ENCODE assay signal across 18 cellular contexts in the genomic region with DNA sequence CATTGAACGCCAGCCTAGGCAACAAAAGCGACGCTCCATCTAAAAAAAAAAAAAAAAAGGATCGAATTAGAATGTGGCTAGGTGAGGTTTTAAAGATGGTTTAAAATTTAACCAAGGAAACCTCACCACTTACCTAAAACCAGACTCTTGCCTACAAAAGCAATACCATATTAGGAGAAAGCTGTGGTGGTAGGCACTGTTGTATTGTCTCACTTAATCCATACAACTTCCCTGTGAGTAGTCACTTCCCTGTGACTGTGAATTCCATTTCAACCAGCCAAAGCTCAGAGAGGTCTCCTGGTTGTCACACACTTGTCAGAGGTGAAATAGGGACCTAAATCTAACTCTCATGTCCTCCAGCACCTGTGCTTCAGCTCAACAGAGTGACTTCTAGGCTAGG. TPM values are rescaled to one million over a fixed set of nuclear protein-coding genes. Genes with fewer than 3 reads are reported as not detected.
A peak's percentile ranks its signal among the peaks of the same experiment; 100 is the strongest.
DNase-seq lines count a peak whose midpoint lies in the region; ATAC-seq, FAIRE-seq and TF ChIP-seq lines count a peak whose summit lies in the region.
"Had no signal": no experiment of that assay in that cellular context is flagged by ENCODE, and none has a peak within 500 bp of the region (broad histone marks: within the 10 kb centered on the region; RNA-seq: fewer than 3 reads in every experiment).

No MANE protein-coding gene starts in this region.

- no peak for ATAC-seq in HG03196 (IDR thresholded peaks at IDR 0.05; ENCODE audit: unreplicated experiment)

- peak; percentile 40 for DNase-seq in DMS53 (lab: John Stamatoyannopoulos, UW)
- no peak for DNase-seq in DMS53 treated with DMSO at 0.1 percent for 48 hours (lab: John Stamatoyannopoulos, UW; ENCODE audit: unreplicated experiment)
- peak; percentile 37 for DNase-seq in kidney tubule cell (ENCODE audit: low spot score)
- peak; percentile 14 for DNase-seq in renal cortical epithelial cell (ENCODE audit: low read depth)
- no peak for DNase-seq in GM12891 (ENCODE audit: insufficient read length, low spot score)
- DNase-seq: CD4-positive, alpha-beta T cell; CD8-positive, alpha-beta memory T cell; DMS 273 treated with DMSO at 0.1 percent for 48 hours; DND-41; HFFc6 had no signal

- no peak for FAIRE-seq in GM12891 (lab: Jason Lieb, UNC)
- FAIRE-seq: A204.1, D721Med, G401.6, GM18507, H54 had no signal

- no peak for TF ChIP-seq POLR2A in GM12891 (IDR thresholded peaks at IDR 0.05; ENCODE audit: low read depth, low read length)

TF ChIP-seq in GM12891, 5 proteins besides CTCF, POLR2A, EP300 and RAD21:
- TF ChIP-seq POU2F2 (IDR thresholded peaks at IDR 0.05; ENCODE audit: low read depth, low read length) (no peak), SPI1 (IDR thresholded peaks at IDR 0.05; ENCODE audit: low read depth, low read length) (no peak), PAX5 (IDR thresholded peaks at IDR 0.05; ENCODE audit: insufficient read depth, low read length, severe bottlenecking) (no peak), TAF1 (IDR thresholded peaks at IDR 0.05; ENCODE audit: low read depth, low read length) (no peak), POLR2AphosphoS5 (IDR thresholded peaks at IDR 0.05; ENCODE audit: low read depth, low read length) (no peak)
TF ChIP-seq in GM12891: peak in this region for 0.

RNA-seq across cellular contexts. Expression of gene SHISA2, which starts 15.4 kb away (rescaled TPM):
- total RNA-seq in renal cortical epithelial cell = 68.7 and 266 TPM in 2 replicates
- not detected for polyA plus RNA-seq in GM12891 (2012; ENCODE audit: low read depth, missing spikeins)
- total RNA-seq: B cell, HFFc6 had no signal
- polyA plus RNA-seq: CD14-positive monocyte; CD8-positive, alpha-beta memory T cell had no signal

Comparison
In these comparisons a context has a peak if more than half of its experiments do, and no peak if none do; other contexts are left out.
1. DNase-seq: peak in DMS53 (single experiment), kidney tubule cell (single experiment) and renal cortical epithelial cell (single experiment); none in DMS53 treated with DMSO at 0.1 percent for 48 hours (single experiment) and GM12891 (single experiment).